Comparison of ENCODE assay signal across 8 cellular contexts in the genomic region with DNA sequence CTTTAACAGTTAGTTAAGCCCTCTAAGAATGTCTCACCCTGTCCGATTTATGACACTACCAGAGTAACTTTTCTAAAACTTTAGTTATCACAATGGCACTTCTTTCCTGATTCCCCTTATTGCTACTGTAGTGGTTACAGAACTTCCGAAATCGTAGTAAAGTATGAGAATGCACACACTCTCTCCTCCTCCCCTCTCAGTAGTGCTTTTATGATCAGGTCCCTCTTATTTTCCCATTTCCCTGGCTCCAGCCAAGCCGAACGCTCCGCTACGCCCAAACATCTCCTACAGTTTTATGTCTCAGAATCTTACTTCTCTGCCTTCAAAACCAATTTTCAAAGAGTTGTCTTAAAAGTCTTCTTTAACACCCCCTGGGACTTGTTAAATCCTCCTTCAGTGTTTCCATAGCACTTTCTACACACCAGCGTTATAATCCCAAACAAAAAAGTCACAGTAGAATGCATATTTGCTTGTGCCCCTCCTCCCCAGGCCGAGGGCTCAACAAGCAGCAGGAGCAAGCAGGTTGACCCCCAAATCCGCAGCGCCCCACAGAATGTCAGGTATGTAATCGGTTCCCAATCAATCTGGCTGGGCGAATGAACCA. TPM values are rescaled to one million over a fixed set of nuclear protein-coding genes. Genes with fewer than 3 reads are reported as not detected.
DNase-seq lines count a peak whose midpoint lies in the region; ATAC-seq and TF ChIP-seq lines count a peak whose summit lies in the region.

No MANE protein-coding gene starts in this region.

- BruUV-seq in MCF 10A (replicated peaks; lab: Mats Ljungman, UMichigan), result TSS peak; percentile 39

- peak overlapping the region; percentile 76 for H3K4me3 Mint-ChIP-seq in MCF 10A (ENCODE audit: unreplicated experiment)

- no peaks in the 10 kb centered on the region for H3K9me3 Mint-ChIP-seq in MCF 10A (ENCODE audit: unreplicated experiment)

- no peaks in the 10 kb centered on the region for H3K27me3 ChIP-seq in DND-41 (ENCODE audit: insufficient read depth, low read length, poor library complexity)
- no peaks in the 10 kb centered on the region for H3K27me3 ChIP-seq in KMS-11 (ENCODE audit: insufficient read depth, low read depth)
- no peaks in the 10 kb centered on the region for H3K27me3 ChIP-seq in lower lobe of right lung (ENCODE audit: low read depth)

- H3K36me3 ChIP-seq in DND-41 (ENCODE audit: insufficient read depth, low read length), result peaks cover 8% of the 10 kb centered on the region
- no peaks in the 10 kb centered on the region for H3K36me3 ChIP-seq in KMS-11 (ENCODE audit: insufficient read depth)
- peaks cover 14% of the 10 kb centered on the region for H3K36me3 ChIP-seq in lower lobe of right lung
- H3K36me3 ChIP-seq in urinary bladder (ENCODE audit: insufficient read depth), result no peaks in the 10 kb centered on the region

- TF ChIP-seq CTCF in DND-41 (IDR thresholded peaks at IDR 0.05; ENCODE audit: borderline replicate concordance, extremely low read depth, low read length, poor library complexity, severe bottlenecking) (no peak), KMS-11 (conservative IDR thresholded peaks at IDR 0.05; ENCODE audit: low read depth, low read length) (no peak), MCF 10A (IDR thresholded peaks at IDR 0.05; ENCODE audit: unreplicated experiment) (no peak), lower lobe of right lung (IDR thresholded peaks at IDR 0.05) (no peak)

- H3K4me1 ChIP-seq in DND-41 (ENCODE audit: insufficient read depth, low read length) (peaks cover 29% of the 10 kb centered on the region), KMS-11 (ENCODE audit: low read depth, poor library complexity, severe bottlenecking) (peaks cover 17% of the 10 kb centered on the region), lower lobe of right lung (peaks cover 13% of the 10 kb centered on the region), urinary bladder (ENCODE audit: insufficient read depth) (peaks cover 1% of the 10 kb centered on the region)

- ATAC-seq in DND-41 (ENCODE audit: insufficient read depth, low read depth) (peak; percentile 6), GM21515 (IDR thresholded peaks at IDR 0.05; ENCODE audit: unreplicated experiment) (peak; percentile 25), lower lobe of right lung (peak; percentile 14 to 35), HG03097 (IDR thresholded peaks at IDR 0.05; ENCODE audit: low FRiP score, unreplicated experiment) (no peak), HG03139 (IDR thresholded peaks at IDR 0.05; ENCODE audit: unreplicated experiment) (no peak)

- peaks cover 21% of the 10 kb centered on the region for H3K79me2 ChIP-seq in DND-41 (ENCODE audit: insufficient read depth, low read length)
- H3K79me2 ChIP-seq in KMS-11 (ENCODE audit: insufficient read depth, low read depth), result peaks cover 9% of the 10 kb centered on the region; the same call in 1 of the 2 replicates

- POLR2A ChIA-PET in MCF 10A (lab: Yijun Ruan, JAX), result interaction anchor here (0.6 to 1.3 kb wide), 13 partner anchors 16 to 1704 kb away, joined by 3 to 6 read pairs (median 4); no protein-coding TSS in a partner anchor

- peak overlapping the region; percentile 71 for H3K27ac ChIP-seq in DND-41 (ENCODE audit: low read length)
- peak overlapping the region; percentile 61 for H3K27ac ChIP-seq in KMS-11
- peak overlapping the region; percentile 79 for H3K27ac ChIP-seq in lower lobe of right lung
- no peak overlapping the region for H3K27ac ChIP-seq in urinary bladder (ENCODE audit: low read depth)

- H3K4me1 Mint-ChIP-seq in MCF 10A (ENCODE audit: insufficient read depth, unreplicated experiment), result peaks cover 30% of the 10 kb centered on the region

- peak overlapping the region; percentile 61 for H3K27ac Mint-ChIP-seq in MCF 10A (ENCODE audit: low read depth, unreplicated experiment)

- H2AFZ ChIP-seq in DND-41 (ENCODE audit: low read depth, low read length) (peak overlapping the region; percentile 97), KMS-11 (ENCODE audit: low read depth) (peak overlapping the region; percentile 91)

- intact Hi-C loops in MCF 10A (cut with micrococcal nuclease) (no loop called here), lower lobe of right lung (cut with DNase I) (no loop called here)

- H4K20me1 ChIP-seq in DND-41 (ENCODE audit: insufficient read depth, low read length) (no peaks in the 10 kb centered on the region), KMS-11 (ENCODE audit: insufficient read depth) (no peaks in the 10 kb centered on the region)

- no peaks in the 10 kb centered on the region for H3K9me3 ChIP-seq in DND-41 (ENCODE audit: insufficient read depth, low read length, severe bottlenecking)
- no peaks in the 10 kb centered on the region for H3K9me3 ChIP-seq in lower lobe of right lung

- H3K27me3 Mint-ChIP-seq in MCF 10A (ENCODE audit: insufficient read depth, unreplicated experiment), result no peaks in the 10 kb centered on the region

- H3K9ac ChIP-seq in DND-41 (ENCODE audit: low read depth, low read length), result peak overlapping the region; percentile 79
- peak overlapping the region; percentile 76 for H3K9ac ChIP-seq in KMS-11

- H3K4me3 ChIP-seq in DND-41 (ENCODE audit: low read depth in 1 of 2, low read length in 2 of 2) (peak overlapping the region; percentile 71 to 94), KMS-11 (IDR thresholded peaks at IDR 0.05; ENCODE audit: insufficient read depth, low read depth, low read length) (no peak overlapping the region), lower lobe of right lung (peak overlapping the region; percentile 97), urinary bladder (ENCODE audit: low read depth, low read length) (peak overlapping the region; percentile 91)

- CTCF ChIA-PET in MCF 10A (lab: Yijun Ruan, JAX), result interaction anchor here (0.6 to 1.0 kb wide), 4 partner anchors 53 to 332 kb away, joined by 3 to 5 read pairs (median 4); no protein-coding TSS in a partner anchor

- peak overlapping the region; percentile 71 for H3K4me2 ChIP-seq in DND-41 (ENCODE audit: insufficient read depth, low read length)
- H3K4me2 ChIP-seq in KMS-11, result peak overlapping the region; percentile 89

- peaks cover 15% of the 10 kb centered on the region for H3K36me3 Mint-ChIP-seq in MCF 10A (ENCODE audit: insufficient read depth, unreplicated experiment)

- DNase-seq in DND-41 (no peak), MCF 10A (ENCODE audit: unreplicated experiment) (peak; percentile 9), lower lobe of right lung (no peak)

- WGBS in urinary bladder, result 2% methylated on average over 13 of the region's 13 CpGs

RNA-seq across cellular contexts. Expression of a gene that starts 0.7 kb away (rescaled TPM):
- total RNA-seq in MCF 10A (2022) (15.6 and 17.4 TPM in 2 replicates), lower lobe of right lung (21.2 TPM), urinary bladder (23.4 TPM)
- polyA plus RNA-seq in urinary bladder, result 26.3 TPM

Comparison
In these comparisons a context has a peak if more than half of its experiments do, and no peak if none do; other contexts are left out.
1. ATAC-seq: peak in DND-41 (single experiment), GM21515 (single experiment) and lower lobe of right lung (2 of 2); none in HG03097 (single experiment) and HG03139 (single experiment).